23 cellular contexts compared by ENCODE assay signal in the genomic region with DNA sequence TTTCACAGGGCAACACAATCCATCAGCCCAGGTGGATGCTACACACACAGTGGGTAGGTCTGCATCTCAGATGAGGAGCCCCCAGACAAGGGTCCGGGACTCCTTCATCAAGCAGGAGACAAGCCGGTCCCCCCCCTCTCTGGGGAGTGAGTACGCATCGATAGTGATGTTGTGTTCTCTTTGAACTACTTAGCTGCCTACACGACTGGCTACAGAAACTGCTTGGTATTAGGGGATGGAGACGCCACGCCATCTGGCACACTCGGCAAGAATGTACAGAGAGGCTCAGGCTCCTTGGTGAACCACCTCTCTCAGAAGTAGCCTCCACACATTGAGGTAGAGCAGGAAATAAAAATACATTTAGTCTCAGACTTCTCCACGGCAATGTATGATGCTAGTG.
"Had no signal": no experiment of that assay in that cellular context is flagged by ENCODE, and none has a peak within 500 bp of the region (broad histone marks: within the 10 kb centered on the region; RNA-seq: fewer than 3 reads in every experiment).

No MANE protein-coding gene starts in this region.

- H3K9me3 Mint-ChIP-seq: naive thymus-derived CD8-positive, alpha-beta T cell; nephron; neural crest cell; type B pancreatic cell had no signal

- H3K4me1 Mint-ChIP-seq: naive thymus-derived CD8-positive, alpha-beta T cell; nephron; neural crest cell; stimulated activated effector memory CD8-positive, alpha-beta T cell treated with anti-CD3 and anti-CD28 coated beads, Interleukin-12 subunit alpha, Interleukin-12 subunit beta, amount 100 ng/mL, for 72 hours; stimulated activated naive CD8-positive, alpha-beta T cell treated with anti-CD3 and anti-CD28 coated beads, Interleukin-15, amount 100 ng/mL, for 72 hours had no signal

- H3K27me3 Mint-ChIP-seq: stimulated activated naive CD8-positive, alpha-beta T cell treated with anti-CD3 and anti-CD28 coated beads, Interleukin-15, amount 100 ng/mL, for 72 hours had no signal

- DNase-seq: hippocampal formation; kidney glomerular epithelial cell; left cardiac atrium; lower lobe of right lung; mammary epithelial cell; mesenchymal stem cell; naive thymus-derived CD8-positive, alpha-beta T cell; nucleus accumbens; pancreas; retina; right cardiac atrium; sigmoid colon; small intestine; spleen; stimulated activated CD4-positive, alpha-beta T cell treated with anti-CD3 and anti-CD28 coated beads, Interleukin-4, amount 100 ng/mL, for 24 hours; stimulated activated naive CD4-positive, alpha-beta T cell treated with Interleukin-2 at 50 U/mL for 16 hours; stimulated activated naive CD8-positive, alpha-beta T cell treated with anti-CD3 and anti-CD28 coated beads, Interleukin-15, amount 100 ng/mL, for 72 hours; substantia nigra; uterus had no signal

- H3K36me3 Mint-ChIP-seq: naive thymus-derived CD8-positive, alpha-beta T cell; stimulated activated effector memory CD8-positive, alpha-beta T cell treated with anti-CD3 and anti-CD28 coated beads, Interleukin-12 subunit alpha, Interleukin-12 subunit beta, amount 100 ng/mL, for 72 hours had no signal

- H3K4me3 Mint-ChIP-seq: naive thymus-derived CD8-positive, alpha-beta T cell; nephron; neural crest cell; stimulated activated effector memory CD8-positive, alpha-beta T cell treated with anti-CD3 and anti-CD28 coated beads, Interleukin-12 subunit alpha, Interleukin-12 subunit beta, amount 100 ng/mL, for 72 hours; stimulated activated naive CD8-positive, alpha-beta T cell treated with anti-CD3 and anti-CD28 coated beads, Interleukin-15, amount 100 ng/mL, for 72 hours; type B pancreatic cell had no signal

- H3K27ac Mint-ChIP-seq: naive thymus-derived CD8-positive, alpha-beta T cell; nephron; stimulated activated effector memory CD8-positive, alpha-beta T cell treated with anti-CD3 and anti-CD28 coated beads, Interleukin-12 subunit alpha, Interleukin-12 subunit beta, amount 100 ng/mL, for 72 hours; stimulated activated naive CD8-positive, alpha-beta T cell treated with anti-CD3 and anti-CD28 coated beads, Interleukin-15, amount 100 ng/mL, for 72 hours; type B pancreatic cell had no signal
